8 cellular contexts compared by ENCODE assay signal in the genomic region with DNA sequence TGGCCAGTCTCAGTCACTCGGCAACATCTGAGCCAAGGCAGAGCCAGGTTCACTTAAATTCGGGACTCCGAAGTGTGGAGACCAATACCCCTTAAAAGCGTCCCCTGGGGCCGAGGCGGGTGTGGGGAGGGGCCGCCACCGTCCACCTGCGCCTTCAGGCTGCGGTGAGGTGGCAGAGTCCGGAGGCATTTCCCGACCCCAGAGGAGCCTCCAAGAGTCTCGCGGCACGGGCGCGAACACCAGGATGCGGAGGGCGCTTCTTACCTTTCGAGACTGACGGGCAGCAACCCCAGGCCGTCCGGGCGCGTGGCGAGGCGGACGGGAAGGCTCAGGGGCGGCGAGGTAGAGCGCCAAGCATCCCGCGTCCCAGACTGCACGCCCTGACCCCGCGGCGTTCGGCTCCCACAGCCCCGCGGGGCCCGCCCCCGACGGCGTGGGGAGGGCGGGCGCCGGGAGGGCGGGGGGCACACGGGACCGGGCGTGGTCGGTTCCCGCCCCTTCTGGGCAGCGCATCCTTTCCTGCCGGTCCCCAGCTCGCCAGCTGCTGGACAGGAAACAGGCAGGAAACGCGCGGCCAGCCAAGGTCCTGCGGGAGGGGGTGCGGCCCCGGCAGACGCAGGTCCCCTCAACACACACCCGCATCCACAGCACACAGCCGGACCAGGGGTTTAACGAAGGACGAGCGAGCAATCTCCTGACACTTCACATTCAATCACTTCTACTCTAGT. TPM values are rescaled to one million over a fixed set of nuclear protein-coding genes. Genes with fewer than 3 reads are reported as not detected.
DNase-seq lines count a peak whose midpoint lies in the region; ATAC-seq and TF ChIP-seq lines count a peak whose summit lies in the region.

A gene with protein sequence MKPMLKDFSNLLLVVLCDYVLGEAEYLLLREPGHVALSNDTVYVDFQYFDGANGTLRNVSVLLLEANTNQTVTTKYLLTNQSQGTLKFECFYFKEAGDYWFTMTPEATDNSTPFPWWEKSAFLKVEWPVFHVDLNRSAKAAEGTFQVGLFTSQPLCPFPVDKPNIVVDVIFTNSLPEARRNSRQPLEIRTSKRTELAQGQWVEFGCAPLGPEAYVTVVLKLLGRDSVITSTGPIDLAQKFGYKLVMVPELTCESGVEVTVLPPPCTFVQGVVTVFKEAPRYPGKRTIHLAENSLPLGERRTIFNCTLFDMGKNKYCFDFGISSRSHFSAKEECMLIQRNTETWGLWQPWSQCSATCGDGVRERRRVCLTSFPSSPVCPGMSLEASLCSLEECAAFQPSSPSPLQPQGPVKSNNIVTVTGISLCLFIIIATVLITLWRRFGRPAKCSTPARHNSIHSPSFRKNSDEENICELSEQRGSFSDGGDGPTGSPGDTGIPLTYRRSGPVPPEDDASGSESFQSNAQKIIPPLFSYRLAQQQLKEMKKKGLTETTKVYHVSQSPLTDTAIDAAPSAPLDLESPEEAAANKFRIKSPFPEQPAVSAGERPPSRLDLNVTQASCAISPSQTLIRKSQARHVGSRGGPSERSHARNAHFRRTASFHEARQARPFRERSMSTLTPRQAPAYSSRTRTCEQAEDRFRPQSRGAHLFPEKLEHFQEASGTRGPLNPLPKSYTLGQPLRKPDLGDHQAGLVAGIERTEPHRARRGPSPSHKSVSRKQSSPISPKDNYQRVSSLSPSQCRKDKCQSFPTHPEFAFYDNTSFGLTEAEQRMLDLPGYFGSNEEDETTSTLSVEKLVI (minus strand): TSS at position 406 of the 728 bp plus-strand sequence. CDS start 3,572 bp downstream, outside the sequence.

- no peak within 1 kb of the TSS for H3K27ac Mint-ChIP-seq in stimulated activated naive CD8-positive, alpha-beta T cell treated with anti-CD3 and anti-CD28 coated beads, Interleukin-15, amount 100 ng/mL, for 72 hours

- H3K27me3 Mint-ChIP-seq in stimulated activated naive CD8-positive, alpha-beta T cell treated with anti-CD3 and anti-CD28 coated beads, Interleukin-15, amount 100 ng/mL, for 72 hours = peaks cover 26% of the 10 kb centered on the region

- 0 out of 2 replicates have a peak, but pooled peaks cover 2% of the 10 kb centered on the region for H3F3A ChIP-seq in SU-DHL-6 (ENCODE audit: insufficient read depth)

- H3K27ac ChIP-seq in SU-DHL-6 (ENCODE audit: low read depth, low read length) (no peak within 1 kb of the TSS), left lung (peak within 1 kb of the TSS in 1 of 2 donors; percentile 59)

- H3K9me3 Mint-ChIP-seq in stimulated activated naive CD8-positive, alpha-beta T cell treated with anti-CD3 and anti-CD28 coated beads, Interleukin-15, amount 100 ng/mL, for 72 hours = no peaks in the 10 kb centered on the region

- peak within 1 kb of the TSS; percentile 8 for H3K4me2 ChIP-seq in SU-DHL-6 (ENCODE audit: low read depth, low read length, poor library complexity, severe bottlenecking)

- TF ChIP-seq CTCF in SU-DHL-6 (IDR thresholded peaks at IDR 0.05; ENCODE audit: insufficient read depth, low read length, poor library complexity, severe bottlenecking) (no peak), left lung (IDR thresholded peaks at IDR 0.05) (no peak)

- H4K20me1 ChIP-seq in SU-DHL-6 (ENCODE audit: low read depth, low read length) = no peaks in the 10 kb centered on the region

- H3K79me2 ChIP-seq in SU-DHL-6 (ENCODE audit: insufficient read depth, low read length) = no peaks in the 10 kb centered on the region

- peaks cover 22% of the 10 kb centered on the region for H3K27me3 ChIP-seq in H7 (ENCODE audit: control insufficient read depth, insufficient read depth, low read length)
- H3K27me3 ChIP-seq in SU-DHL-6 (ENCODE audit: low read length) = no peaks in the 10 kb centered on the region
- H3K27me3 ChIP-seq in left lung = peaks cover 7 to 34% of the 10 kb centered on the region in 2 donors

- H3K36me3 ChIP-seq in H7 (replicated peaks; ENCODE audit: control insufficient read depth, insufficient read depth, low read length) = no peaks in the 10 kb centered on the region
- no peaks in the 10 kb centered on the region for H3K36me3 ChIP-seq in SU-DHL-6 (ENCODE audit: low read length)
- H3K36me3 ChIP-seq in left lung = peaks cover 0 to 4% of the 10 kb centered on the region in 2 donors

- intact Hi-C loops in left lung (cut with DNase I) = no loop called here

- DNase-seq in ELF-1 (ENCODE audit: low read depth, low spot score) (peak; percentile 26), H7 (peak; percentile 82), dermis blood vessel endothelial cell (peak; percentile 80), left lung (peak; percentile 59 to 85)
- peak; percentile 9 to 15 for DNase-seq in stimulated activated naive CD8-positive, alpha-beta T cell treated with anti-CD3 and anti-CD28 coated beads, Interleukin-15, amount 100 ng/mL, for 72 hours

- H3K9me3 ChIP-seq in SU-DHL-6 (ENCODE audit: insufficient read depth, low read length) (no peaks in the 10 kb centered on the region), left lung (no peaks in the 10 kb centered on the region)

- ATAC-seq in left lung (peak; percentile 80), HG03045 (IDR thresholded peaks at IDR 0.05; ENCODE audit: unreplicated experiment) (no peak), HG03469 (IDR thresholded peaks at IDR 0.05; ENCODE audit: unreplicated experiment) (no peak)
- ATAC-seq in stimulated activated naive CD8-positive, alpha-beta T cell treated with anti-CD3 and anti-CD28 coated beads, Interleukin-15, amount 100 ng/mL, for 72 hours = peak; percentile 79

- peaks cover 17% of the 10 kb centered on the region for H3K4me1 Mint-ChIP-seq in stimulated activated naive CD8-positive, alpha-beta T cell treated with anti-CD3 and anti-CD28 coated beads, Interleukin-15, amount 100 ng/mL, for 72 hours

- H3K4me3 ChIP-seq in H7 (ENCODE audit: insufficient read depth, low read depth, low read length) (peak within 1 kb of the TSS; percentile 41), SU-DHL-6 (ENCODE audit: insufficient read depth, low read length, poor library complexity, severe bottlenecking) (no peak within 1 kb of the TSS), left lung (peak within 1 kb of the TSS; percentile 47 to 52)

- no peak within 1 kb of the TSS for H2AFZ ChIP-seq in SU-DHL-6 (ENCODE audit: low read depth, low read length, severe bottlenecking)

- H3K4me3 Mint-ChIP-seq in stimulated activated naive CD8-positive, alpha-beta T cell treated with anti-CD3 and anti-CD28 coated beads, Interleukin-15, amount 100 ng/mL, for 72 hours = peak within 1 kb of the TSS; percentile 77 to 87

- H3K4me1 ChIP-seq in left lung = peaks cover 0 to 17% of the 10 kb centered on the region in 2 donors

- H3K9me2 ChIP-seq in SU-DHL-6 (replicated peaks; ENCODE audit: insufficient read depth, low read length) = no peaks in the 10 kb centered on the region

- no peak within 1 kb of the TSS for H3K9ac ChIP-seq in SU-DHL-6 (ENCODE audit: low read length)

RNA-seq across cellular contexts. Expression of the gene that starts here (rescaled TPM):
- 0.07 TPM in 2 replicates for total RNA-seq in H7 (2014; rRNA removed; shearing (Covaris generic))
- total RNA-seq in dermis blood vessel endothelial cell (80.3 and 83.1 TPM in 2 replicates), left lung (10 to 100 TPM; 10.8 to 16.0 TPM)

Comparison
In these comparisons a context has a peak if more than half of its experiments do, and no peak if none do; other contexts are left out.
1. RNA of the gene that starts here (total RNA-seq): 80.3 to 83.1 TPM in dermis blood vessel endothelial cell and 10.8 to 16.0 TPM in left lung; 0.07 TPM in H7; every median in the first group is over 10 times any median in the second.
2. Peak in DNase-seq and H3K4me3 ChIP-seq in H7; RNA of the gene not detected or under 1 TPM.
3. DNase-seq: peak in every context shown above with its lines; median percentile 82 in H7; 80 in dermis blood vessel endothelial cell; 72 in left lung; 26 in ELF-1; 12 in stimulated activated naive CD8-positive, alpha-beta T cell treated with anti-CD3 and anti-CD28 coated beads, Interleukin-15, amount 100 ng/mL, for 72 hours.
4. ATAC-seq: peak in left lung (single experiment) and stimulated activated naive CD8-positive, alpha-beta T cell treated with anti-CD3 and anti-CD28 coated beads, Interleukin-15, amount 100 ng/mL, for 72 hours (single experiment); none in HG03045 (single experiment) and HG03469 (single experiment).